In the genomic region with DNA sequence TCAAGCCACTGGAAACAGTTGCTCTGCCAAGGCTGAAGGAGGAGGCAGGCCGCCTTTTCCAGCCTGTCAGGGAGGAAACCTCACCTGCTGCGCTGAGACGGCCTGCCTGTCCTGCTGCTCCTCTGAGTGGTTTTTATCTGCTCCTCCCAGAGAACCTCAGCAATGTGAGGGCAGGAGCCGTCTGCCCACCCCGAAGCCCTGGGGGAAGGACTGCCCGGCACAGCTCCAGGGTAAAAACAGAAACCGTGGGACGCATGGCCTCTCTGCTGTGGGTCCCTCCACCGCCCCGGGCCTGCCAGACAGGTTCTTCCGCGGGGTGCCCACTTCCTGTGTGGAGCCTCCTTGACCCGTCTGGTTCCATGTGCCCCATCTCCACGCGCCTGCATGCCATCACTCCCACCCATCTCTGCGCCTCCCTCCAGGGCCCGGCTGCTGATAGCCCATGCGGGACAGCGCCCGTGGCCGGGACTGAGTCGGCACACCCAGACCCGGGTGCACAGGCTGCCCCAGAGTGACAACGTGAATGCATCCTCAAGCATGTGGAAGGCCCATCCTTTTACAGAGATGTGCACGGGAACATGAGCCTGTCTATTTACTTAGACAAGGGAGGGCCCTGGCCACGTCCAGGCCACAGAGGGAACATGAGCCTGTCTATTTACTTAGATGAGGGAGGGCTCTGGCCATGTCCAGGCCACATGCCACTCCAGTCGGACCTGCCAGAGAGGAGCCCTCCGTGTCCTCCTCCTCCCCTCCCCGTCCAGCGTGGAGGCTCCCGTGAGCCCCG, we compare ENCODE assay signal across 1 cellular context.
TF ChIP-seq lines count a peak whose summit lies in the region.

No MANE protein-coding gene starts in this region.

TF ChIP-seq in HepG2, 621 proteins besides CTCF, POLR2A, EP300 and RAD21 (continued from another document and continues in another):
- TF ChIP-seq MED13 (CRISPR knock-in tag; IDR thresholded peaks at IDR 0.05) = no peak
- TF ChIP-seq, protein P1, sequence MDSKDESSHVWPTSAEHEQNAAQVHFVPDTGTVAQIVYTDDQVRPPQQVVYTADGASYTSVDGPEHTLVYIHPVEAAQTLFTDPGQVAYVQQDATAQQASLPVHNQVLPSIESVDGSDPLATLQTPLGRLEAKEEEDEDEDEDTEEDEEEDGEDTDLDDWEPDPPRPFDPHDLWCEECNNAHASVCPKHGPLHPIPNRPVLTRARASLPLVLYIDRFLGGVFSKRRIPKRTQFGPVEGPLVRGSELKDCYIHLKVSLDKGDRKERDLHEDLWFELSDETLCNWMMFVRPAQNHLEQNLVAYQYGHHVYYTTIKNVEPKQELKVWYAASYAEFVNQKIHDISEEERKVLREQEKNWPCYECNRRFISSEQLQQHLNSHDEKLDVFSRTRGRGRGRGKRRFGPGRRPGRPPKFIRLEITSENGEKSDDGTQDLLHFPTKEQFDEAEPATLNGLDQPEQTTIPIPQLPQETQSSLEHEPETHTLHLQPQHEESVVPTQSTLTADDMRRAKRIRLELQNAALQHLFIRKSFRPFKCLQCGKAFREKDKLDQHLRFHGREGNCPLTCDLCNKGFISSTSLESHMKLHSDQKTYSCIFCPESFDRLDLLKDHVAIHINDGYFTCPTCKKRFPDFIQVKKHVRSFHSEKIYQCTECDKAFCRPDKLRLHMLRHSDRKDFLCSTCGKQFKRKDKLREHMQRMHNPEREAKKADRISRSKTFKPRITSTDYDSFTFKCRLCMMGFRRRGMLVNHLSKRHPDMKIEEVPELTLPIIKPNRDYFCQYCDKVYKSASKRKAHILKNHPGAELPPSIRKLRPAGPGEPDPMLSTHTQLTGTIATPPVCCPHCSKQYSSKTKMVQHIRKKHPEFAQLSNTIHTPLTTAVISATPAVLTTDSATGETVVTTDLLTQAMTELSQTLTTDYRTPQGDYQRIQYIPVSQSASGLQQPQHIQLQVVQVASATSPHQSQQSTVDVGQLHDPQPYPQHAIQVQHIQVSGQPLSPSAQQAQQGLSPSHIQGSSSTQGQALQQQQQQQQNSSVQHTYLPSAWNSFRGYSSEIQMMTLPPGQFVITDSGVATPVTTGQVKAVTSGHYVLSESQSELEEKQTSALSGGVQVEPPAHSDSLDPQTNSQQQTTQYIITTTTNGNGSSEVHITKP (CRISPR knock-in tag; IDR thresholded peaks at IDR 0.05; ENCODE audit: low read depth) = peak; percentile 77; the same call in 1 of the 2 replicates
- TF ChIP-seq RFXAP (CRISPR knock-in tag; IDR thresholded peaks at IDR 0.05; ENCODE audit: borderline replicate concordance) = no peak
- peak; percentile 83; the same call in 1 of the 2 replicates for TF ChIP-seq HMG20A (CRISPR knock-in tag; IDR thresholded peaks at IDR 0.05; ENCODE audit: borderline replicate concordance)
- TF ChIP-seq, protein P2, sequence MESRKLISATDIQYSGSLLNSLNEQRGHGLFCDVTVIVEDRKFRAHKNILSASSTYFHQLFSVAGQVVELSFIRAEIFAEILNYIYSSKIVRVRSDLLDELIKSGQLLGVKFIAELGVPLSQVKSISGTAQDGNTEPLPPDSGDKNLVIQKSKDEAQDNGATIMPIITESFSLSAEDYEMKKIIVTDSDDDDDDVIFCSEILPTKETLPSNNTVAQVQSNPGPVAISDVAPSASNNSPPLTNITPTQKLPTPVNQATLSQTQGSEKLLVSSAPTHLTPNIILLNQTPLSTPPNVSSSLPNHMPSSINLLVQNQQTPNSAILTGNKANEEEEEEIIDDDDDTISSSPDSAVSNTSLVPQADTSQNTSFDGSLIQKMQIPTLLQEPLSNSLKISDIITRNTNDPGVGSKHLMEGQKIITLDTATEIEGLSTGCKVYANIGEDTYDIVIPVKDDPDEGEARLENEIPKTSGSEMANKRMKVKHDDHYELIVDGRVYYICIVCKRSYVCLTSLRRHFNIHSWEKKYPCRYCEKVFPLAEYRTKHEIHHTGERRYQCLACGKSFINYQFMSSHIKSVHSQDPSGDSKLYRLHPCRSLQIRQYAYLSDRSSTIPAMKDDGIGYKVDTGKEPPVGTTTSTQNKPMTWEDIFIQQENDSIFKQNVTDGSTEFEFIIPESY (CRISPR knock-in tag; IDR thresholded peaks at IDR 0.05) = peak; percentile 66; the same call in 1 of the 2 replicates
- TF ChIP-seq KDM1A (CRISPR knock-in tag; IDR thresholded peaks at IDR 0.05) = peak; percentile 38; the same call in 1 of the 2 replicates
- TF ChIP-seq ZFP36L1 (CRISPR knock-in tag; IDR thresholded peaks at IDR 0.05) = peak; percentile 89
- TF ChIP-seq PHF20 (CRISPR knock-in tag; IDR thresholded peaks at IDR 0.05) = no peak
- no peak for TF ChIP-seq MTA3 (CRISPR knock-in tag; IDR thresholded peaks at IDR 0.05)
- TF ChIP-seq, protein P3, sequence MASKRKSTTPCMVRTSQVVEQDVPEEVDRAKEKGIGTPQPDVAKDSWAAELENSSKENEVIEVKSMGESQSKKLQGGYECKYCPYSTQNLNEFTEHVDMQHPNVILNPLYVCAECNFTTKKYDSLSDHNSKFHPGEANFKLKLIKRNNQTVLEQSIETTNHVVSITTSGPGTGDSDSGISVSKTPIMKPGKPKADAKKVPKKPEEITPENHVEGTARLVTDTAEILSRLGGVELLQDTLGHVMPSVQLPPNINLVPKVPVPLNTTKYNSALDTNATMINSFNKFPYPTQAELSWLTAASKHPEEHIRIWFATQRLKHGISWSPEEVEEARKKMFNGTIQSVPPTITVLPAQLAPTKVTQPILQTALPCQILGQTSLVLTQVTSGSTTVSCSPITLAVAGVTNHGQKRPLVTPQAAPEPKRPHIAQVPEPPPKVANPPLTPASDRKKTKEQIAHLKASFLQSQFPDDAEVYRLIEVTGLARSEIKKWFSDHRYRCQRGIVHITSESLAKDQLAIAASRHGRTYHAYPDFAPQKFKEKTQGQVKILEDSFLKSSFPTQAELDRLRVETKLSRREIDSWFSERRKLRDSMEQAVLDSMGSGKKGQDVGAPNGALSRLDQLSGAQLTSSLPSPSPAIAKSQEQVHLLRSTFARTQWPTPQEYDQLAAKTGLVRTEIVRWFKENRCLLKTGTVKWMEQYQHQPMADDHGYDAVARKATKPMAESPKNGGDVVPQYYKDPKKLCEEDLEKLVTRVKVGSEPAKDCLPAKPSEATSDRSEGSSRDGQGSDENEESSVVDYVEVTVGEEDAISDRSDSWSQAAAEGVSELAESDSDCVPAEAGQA (IDR thresholded peaks at IDR 0.05; ENCODE audit: low read depth) = no peak
- TF ChIP-seq, protein P3 (CRISPR knock-in tag; IDR thresholded peaks at IDR 0.05; ENCODE audit: borderline replicate concordance) = no peak
- TF ChIP-seq FOSL2 (CRISPR knock-in tag; IDR thresholded peaks at IDR 0.05) = peak; percentile 74
- peak; percentile 75 for TF ChIP-seq ZNF331 (CRISPR knock-in tag; IDR thresholded peaks at IDR 0.05)
- TF ChIP-seq, protein P4, sequence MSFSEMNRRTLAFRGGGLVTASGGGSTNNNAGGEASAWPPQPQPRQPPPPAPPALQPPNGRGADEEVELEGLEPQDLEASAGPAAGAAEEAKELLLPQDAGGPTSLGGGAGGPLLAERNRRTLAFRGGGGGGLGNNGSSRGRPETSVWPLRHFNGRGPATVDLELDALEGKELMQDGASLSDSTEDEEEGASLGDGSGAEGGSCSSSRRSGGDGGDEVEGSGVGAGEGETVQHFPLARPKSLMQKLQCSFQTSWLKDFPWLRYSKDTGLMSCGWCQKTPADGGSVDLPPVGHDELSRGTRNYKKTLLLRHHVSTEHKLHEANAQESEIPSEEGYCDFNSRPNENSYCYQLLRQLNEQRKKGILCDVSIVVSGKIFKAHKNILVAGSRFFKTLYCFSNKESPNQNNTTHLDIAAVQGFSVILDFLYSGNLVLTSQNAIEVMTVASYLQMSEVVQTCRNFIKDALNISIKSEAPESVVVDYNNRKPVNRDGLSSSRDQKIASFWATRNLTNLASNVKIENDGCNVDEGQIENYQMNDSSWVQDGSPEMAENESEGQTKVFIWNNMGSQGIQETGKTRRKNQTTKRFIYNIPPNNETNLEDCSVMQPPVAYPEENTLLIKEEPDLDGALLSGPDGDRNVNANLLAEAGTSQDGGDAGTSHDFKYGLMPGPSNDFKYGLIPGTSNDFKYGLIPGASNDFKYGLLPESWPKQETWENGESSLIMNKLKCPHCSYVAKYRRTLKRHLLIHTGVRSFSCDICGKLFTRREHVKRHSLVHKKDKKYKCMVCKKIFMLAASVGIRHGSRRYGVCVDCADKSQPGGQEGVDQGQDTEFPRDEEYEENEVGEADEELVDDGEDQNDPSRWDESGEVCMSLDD (CRISPR knock-in tag; IDR thresholded peaks at IDR 0.05; ENCODE audit: borderline replicate concordance) = no peak
- peak; percentile 87 for TF ChIP-seq RARA (CRISPR knock-in tag; IDR thresholded peaks at IDR 0.05)
- TF ChIP-seq THAP11 (CRISPR knock-in tag; IDR thresholded peaks at IDR 0.05) = peak; percentile 74
- TF ChIP-seq, protein P5, sequence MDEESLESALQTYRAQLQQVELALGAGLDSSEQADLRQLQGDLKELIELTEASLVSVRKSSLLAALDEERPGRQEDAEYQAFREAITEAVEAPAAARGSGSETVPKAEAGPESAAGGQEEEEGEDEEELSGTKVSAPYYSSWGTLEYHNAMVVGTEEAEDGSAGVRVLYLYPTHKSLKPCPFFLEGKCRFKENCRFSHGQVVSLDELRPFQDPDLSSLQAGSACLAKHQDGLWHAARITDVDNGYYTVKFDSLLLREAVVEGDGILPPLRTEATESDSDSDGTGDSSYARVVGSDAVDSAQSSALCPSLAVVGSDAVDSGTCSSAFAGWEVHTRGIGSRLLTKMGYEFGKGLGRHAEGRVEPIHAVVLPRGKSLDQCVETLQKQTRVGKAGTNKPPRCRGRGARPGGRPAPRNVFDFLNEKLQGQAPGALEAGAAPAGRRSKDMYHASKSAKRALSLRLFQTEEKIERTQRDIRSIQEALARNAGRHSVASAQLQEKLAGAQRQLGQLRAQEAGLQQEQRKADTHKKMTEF (CRISPR knock-in tag; IDR thresholded peaks at IDR 0.05) = peak; percentile 91
- no peak for TF ChIP-seq HOXA9 (CRISPR knock-in tag; IDR thresholded peaks at IDR 0.05; ENCODE audit: borderline replicate concordance)
- TF ChIP-seq ZFX (CRISPR knock-in tag; IDR thresholded peaks at IDR 0.05; ENCODE audit: low read depth) = peak; percentile 83
- peak; percentile 36; the same call in 1 of the 2 replicates for TF ChIP-seq MXD4 (CRISPR knock-in tag; IDR thresholded peaks at IDR 0.05)
- 0 out of 2 replicates have a peak, but pooled peaks have one; percentile 23 for TF ChIP-seq REPIN1 (CRISPR knock-in tag; IDR thresholded peaks at IDR 0.05; ENCODE audit: borderline replicate concordance, low read depth)
- peak; percentile 35; the same call in 1 of the 2 replicates for TF ChIP-seq ZNF768 (CRISPR knock-in tag; IDR thresholded peaks at IDR 0.05)
- TF ChIP-seq, protein P6, sequence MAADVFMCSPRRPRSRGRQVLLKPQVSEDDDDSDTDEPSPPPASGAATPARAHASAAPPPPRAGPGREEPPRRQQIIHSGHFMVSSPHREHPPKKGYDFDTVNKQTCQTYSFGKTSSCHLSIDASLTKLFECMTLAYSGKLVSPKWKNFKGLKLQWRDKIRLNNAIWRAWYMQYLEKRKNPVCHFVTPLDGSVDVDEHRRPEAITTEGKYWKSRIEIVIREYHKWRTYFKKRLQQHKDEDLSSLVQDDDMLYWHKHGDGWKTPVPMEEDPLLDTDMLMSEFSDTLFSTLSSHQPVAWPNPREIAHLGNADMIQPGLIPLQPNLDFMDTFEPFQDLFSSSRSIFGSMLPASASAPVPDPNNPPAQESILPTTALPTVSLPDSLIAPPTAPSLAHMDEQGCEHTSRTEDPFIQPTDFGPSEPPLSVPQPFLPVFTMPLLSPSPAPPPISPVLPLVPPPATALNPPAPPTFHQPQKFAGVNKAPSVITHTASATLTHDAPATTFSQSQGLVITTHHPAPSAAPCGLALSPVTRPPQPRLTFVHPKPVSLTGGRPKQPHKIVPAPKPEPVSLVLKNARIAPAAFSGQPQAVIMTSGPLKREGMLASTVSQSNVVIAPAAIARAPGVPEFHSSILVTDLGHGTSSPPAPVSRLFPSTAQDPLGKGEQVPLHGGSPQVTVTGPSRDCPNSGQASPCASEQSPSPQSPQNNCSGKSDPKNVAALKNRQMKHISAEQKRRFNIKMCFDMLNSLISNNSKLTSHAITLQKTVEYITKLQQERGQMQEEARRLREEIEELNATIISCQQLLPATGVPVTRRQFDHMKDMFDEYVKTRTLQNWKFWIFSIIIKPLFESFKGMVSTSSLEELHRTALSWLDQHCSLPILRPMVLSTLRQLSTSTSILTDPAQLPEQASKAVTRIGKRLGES (CRISPR knock-in tag; IDR thresholded peaks at IDR 0.05; ENCODE audit: borderline replicate concordance) = peak; percentile 95; the same call in 1 of the 2 replicates
- peak; percentile 61; the same call in 1 of the 2 replicates for TF ChIP-seq KDM5B (CRISPR knock-in tag; IDR thresholded peaks at IDR 0.05; ENCODE audit: borderline replicate concordance)
- no peak for TF ChIP-seq TCF12 (IDR thresholded peaks at IDR 0.05)
- no peak for TF ChIP-seq TCF12 (CRISPR knock-in tag; IDR thresholded peaks at IDR 0.05)
- TF ChIP-seq, protein P7, sequence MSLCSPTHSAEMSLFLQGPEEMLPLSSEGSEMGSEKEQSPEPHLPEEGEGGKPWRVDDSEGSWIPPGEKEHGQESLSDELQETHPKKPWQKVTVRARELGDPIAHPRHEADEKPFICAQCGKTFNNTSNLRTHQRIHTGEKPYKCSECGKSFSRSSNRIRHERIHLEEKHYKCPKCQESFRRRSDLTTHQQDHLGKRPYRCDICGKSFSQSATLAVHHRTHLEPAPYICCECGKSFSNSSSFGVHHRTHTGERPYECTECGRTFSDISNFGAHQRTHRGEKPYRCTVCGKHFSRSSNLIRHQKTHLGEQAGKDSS (CRISPR knock-in tag; IDR thresholded peaks at IDR 0.05; ENCODE audit: borderline replicate concordance, low read depth) = peak; percentile 78; the same call in 1 of the 2 replicates
- no peak for TF ChIP-seq RAD51 (IDR thresholded peaks at IDR 0.05; ENCODE audit: borderline replicate concordance)
- TF ChIP-seq TOE1 (CRISPR knock-in tag; IDR thresholded peaks at IDR 0.05) = no peak
- TF ChIP-seq TCF7L2 (IDR thresholded peaks at IDR 0.05; ENCODE audit: low read depth, low read length) = no peak
- TF ChIP-seq ZNF431 (CRISPR knock-in tag; IDR thresholded peaks at IDR 0.05; ENCODE audit: borderline replicate concordance, low read depth) = peak; percentile 74; the same call in 1 of the 2 replicates
- TF ChIP-seq, protein P8, sequence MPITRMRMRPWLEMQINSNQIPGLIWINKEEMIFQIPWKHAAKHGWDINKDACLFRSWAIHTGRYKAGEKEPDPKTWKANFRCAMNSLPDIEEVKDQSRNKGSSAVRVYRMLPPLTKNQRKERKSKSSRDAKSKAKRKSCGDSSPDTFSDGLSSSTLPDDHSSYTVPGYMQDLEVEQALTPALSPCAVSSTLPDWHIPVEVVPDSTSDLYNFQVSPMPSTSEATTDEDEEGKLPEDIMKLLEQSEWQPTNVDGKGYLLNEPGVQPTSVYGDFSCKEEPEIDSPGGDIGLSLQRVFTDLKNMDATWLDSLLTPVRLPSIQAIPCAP (CRISPR knock-in tag; IDR thresholded peaks at IDR 0.05; ENCODE audit: low read depth) = no peak
